Comparison of ENCODE assay signal across 1 cellular context in genomic region chr16:22624759-22625533, GRCh38.
TF ChIP-seq lines count a peak whose summit lies in the region.

No MANE protein-coding gene starts in this region.

TF ChIP-seq in H1, 55 proteins besides CTCF, POLR2A, EP300 and RAD21:
- TF ChIP-seq GTF2F1 (IDR thresholded peaks at IDR 0.05; ENCODE audit: borderline replicate concordance, low read depth, low read length) (no peak), KDM5A (IDR thresholded peaks at IDR 0.05; ENCODE audit: low read length) (no peak)
